8 cellular contexts compared by ENCODE assay signal in genomic region chr9:121288874-121289553, GRCh38. TPM values are rescaled to one million over a fixed set of nuclear protein-coding genes. Genes with fewer than 3 reads are reported as not detected.
DNase-seq lines count a peak whose midpoint lies in the region; ATAC-seq, FAIRE-seq and TF ChIP-seq lines count a peak whose summit lies in the region.

No MANE protein-coding gene starts in this region.

- H3K9me3 Mint-ChIP-seq in brain, result no peaks in the 10 kb centered on the region

- no peaks in the 10 kb centered on the region for H3K36me3 ChIP-seq in kidney (ENCODE audit: control insufficient read depth in 1 of 2, insufficient read depth in 2 of 2, low read length in 2 of 2)
- peaks cover 0 to 22% (median 0%) of the 10 kb centered on the region in 4 donors for H3K36me3 ChIP-seq in stomach

- TF ChIP-seq EP300 in stomach (IDR thresholded peaks at IDR 0.05), result peak; percentile 2

- FAIRE-seq in kidney (lab: Jason Lieb, UNC), result no peak

- TF ChIP-seq POLR2A in stomach (IDR thresholded peaks at IDR 0.05), result no peak

- ATAC-seq in HG03442 (IDR thresholded peaks at IDR 0.05; ENCODE audit: unreplicated experiment) (no peak), GM21360 (IDR thresholded peaks at IDR 0.05; ENCODE audit: unreplicated experiment) (no peak)

- H3K4me1 ChIP-seq in kidney (ENCODE audit: control insufficient read depth in 1 of 2, insufficient read depth in 1 of 2, low read depth in 1 of 2, low read length in 2 of 2), result peaks cover 40 to 52% of the 10 kb centered on the region in 2 donors
- H3K4me1 ChIP-seq in stomach, result peaks cover 75 to 98% (median 88%) of the 10 kb centered on the region in 4 donors

- intact Hi-C loops in kidney (cut with DNase I), result no loop called here
- intact Hi-C loops in stomach (cut with DNase I; ENCODE audit: low total_unique reads), result no loop called here

- peaks cover 59% of the 10 kb centered on the region for H3K4me1 Mint-ChIP-seq in brain

- peak; percentile 80 to 84 for DNase-seq in HL-60 (ENCODE audit: low read depth in 1 of 2, low spot score in 1 of 2)
- peak; percentile 87 for DNase-seq in kidney
- DNase-seq in stomach, result peak; percentile 69
- no peak for DNase-seq in stimulated activated naive CD4-positive, alpha-beta T cell treated with Interleukin-2 at 50 U/mL for 16 hours (lab: John Stamatoyannopoulos, UW)
- DNase-seq in NCI-H345 (lab: John Stamatoyannopoulos, UW), result no peak

- 24 to 37% (median 34%) methylated on average over 9 of the region's 9 CpGs for WGBS in stomach, 5 donors

- H3K9ac ChIP-seq in kidney (ENCODE audit: low read length in 2 of 2), result peak overlapping the region in 1 of 2 donors; percentile 31

- H3K27me3 ChIP-seq in HL-60 (ENCODE audit: insufficient read depth, poor library complexity, severe bottlenecking), result no peaks in the 10 kb centered on the region
- no peaks in the 10 kb centered on the region for H3K27me3 ChIP-seq in stomach

- H3K4me3 Mint-ChIP-seq in brain, result peak overlapping the region in 3 of 5 experiments; percentile 49 to 70 (median 61)

- peaks cover 11% of the 10 kb centered on the region for H3K27me3 Mint-ChIP-seq in brain

- H3K36me3 Mint-ChIP-seq in brain, result no peaks in the 10 kb centered on the region

- peak overlapping the region; percentile 79 for H3K27ac ChIP-seq in HL-60 (replicated peaks)
- peak overlapping the region; percentile 86 to 88 for H3K27ac ChIP-seq in kidney (ENCODE audit: low read depth in 2 of 2, low read length in 2 of 2)
- peak overlapping the region; percentile 75 to 97 (median 96) for H3K27ac ChIP-seq in stomach

- TF ChIP-seq CTCF in HL-60 (IDR thresholded peaks at IDR 0.05; ENCODE audit: insufficient read depth, low read length) (no peak), brain (conservative IDR thresholded peaks at IDR 0.05) (no peak), kidney (IDR thresholded peaks at IDR 0.05; ENCODE audit: borderline replicate concordance, extremely low read depth, insufficient read depth) (no peak), stomach (IDR thresholded peaks at IDR 0.05) (no peak)

- no peak overlapping the region for H3K4me3 ChIP-seq in HL-60 (replicated peaks; ENCODE audit: insufficient read depth, low read length)
- H3K4me3 ChIP-seq in kidney (ENCODE audit: low read length in 2 of 2), result no peak overlapping the region
- peak overlapping the region in 1 of 4 donors; percentile 1 for H3K4me3 ChIP-seq in stomach

- H3K9me3 ChIP-seq in kidney (ENCODE audit: control insufficient read depth in 1 of 2, low read length in 2 of 2) (no peaks in the 10 kb centered on the region), stomach (no peaks in the 10 kb centered on the region)

- H3K27ac Mint-ChIP-seq in brain, result peak overlapping the region; percentile 21 to 99 (median 97)

RNA-seq across cellular contexts. Expression of gene GSN, which starts 21.1 kb away (rescaled TPM):
- polyA plus RNA-seq in brain (ENCODE audit: insufficient read depth, low read depth, low replicate concordance) (430 TPM), kidney (ENCODE audit: insufficient read depth, low read depth, low replicate concordance) (235 TPM), stomach (100 to 1,000 TPM; 215 to 742 (median 424) TPM)
- total RNA-seq in kidney (511 TPM), stomach (100 to 1,000 TPM; 385 to 909 (median 565) TPM)

Comparison
In these comparisons a context has a peak if more than half of its experiments do, and no peak if none do; other contexts are left out.
1. DNase-seq: peak in HL-60 (2 of 2), kidney (single experiment) and stomach (single experiment); none in stimulated activated naive CD4-positive, alpha-beta T cell treated with Interleukin-2 at 50 U/mL for 16 hours (single experiment) and NCI-H345 (single experiment).
2. Peak in every context shown above with its lines, with median percentiles within 50 percentile points of each other: H3K27ac ChIP-seq.